ENCODE assay signal across 9 cellular contexts in the genomic region with DNA sequence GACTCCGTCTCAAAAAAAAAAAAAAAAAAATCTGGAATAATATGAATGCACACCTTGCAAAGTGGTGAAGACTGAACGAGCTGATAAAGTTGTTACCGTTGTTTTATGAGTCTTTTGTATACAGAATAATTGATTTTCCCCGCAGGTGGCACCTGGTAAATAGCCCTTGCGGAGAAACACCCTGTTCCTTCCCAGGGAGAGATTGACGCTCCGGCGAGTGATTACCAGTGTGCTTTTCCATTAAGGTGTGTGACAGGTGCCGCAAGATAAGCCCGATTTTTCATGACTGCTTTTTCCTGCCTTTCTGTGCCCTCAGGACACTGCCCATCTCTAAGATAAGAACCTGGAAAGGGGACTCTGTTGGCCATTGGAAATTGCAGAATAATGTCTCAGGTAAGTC. TPM values are rescaled to one million over a fixed set of nuclear protein-coding genes. Genes with fewer than 3 reads are reported as not detected.
A peak's percentile ranks its signal among the peaks of the same experiment; 100 is the strongest.
DNase-seq lines count a peak whose midpoint lies in the region; ATAC-seq, FAIRE-seq and TF ChIP-seq lines count a peak whose summit lies in the region.
"Had no signal": no experiment of that assay in that cellular context is flagged by ENCODE, and none has a peak within 500 bp of the region (broad histone marks: within the 10 kb centered on the region; RNA-seq: fewer than 3 reads in every experiment).

No MANE protein-coding gene starts in this region.

- no peak for ATAC-seq in HepG2
- ATAC-seq in GM12878, result no peak
- ATAC-seq in GM18907 (IDR thresholded peaks at IDR 0.05; ENCODE audit: unreplicated experiment), result no peak
- no peak for ATAC-seq in HG02642 (IDR thresholded peaks at IDR 0.05; ENCODE audit: poor library complexity, unreplicated experiment)

- no TSS peak for BruUV-seq in HepG2 (replicated peaks; lab: Mats Ljungman, UMichigan)
- BruUV-seq in GM12878 (replicated peaks; lab: Mats Ljungman, UMichigan), result no TSS peak

- H4K20me1 ChIP-seq in HepG2 (ENCODE audit: insufficient read depth, low read length) (no peaks in the 10 kb centered on the region), GM12878 (ENCODE audit: control insufficient read depth, insufficient read depth) (no peaks in the 10 kb centered on the region)

- intact Hi-C loops in HepG2 (cut with micrococcal nuclease; ENCODE audit: unreplicated experiment) (no loop called here), GM12878 (cut with micrococcal nuclease; ENCODE audit: unreplicated experiment) (loop anchor here (5.0 kb wide), 1 partner anchor 506 kb away; a partner anchor contains a TSS)

- peaks cover 46% of the 10 kb centered on the region for H3K9me3 Mint-ChIP-seq in mesothelial cell of epicardium

- H3K9me3 ChIP-seq in liver (ENCODE audit: control insufficient read depth in 4 of 4, low read length in 3 of 4), result peaks cover 7 to 29% (median 13%) of the 10 kb centered on the region in 4 donors
- H3K9me3 ChIP-seq in HepG2 (ENCODE audit: low read length), result 0 out of 2 replicates have a peak, but pooled peaks cover 12% of the 10 kb centered on the region
- H3K9me3 ChIP-seq in GM12878 (replicated peaks; ENCODE audit: control insufficient read depth, insufficient read depth, low read length), result peaks cover 32% of the 10 kb centered on the region

- TF ChIP-seq CTCF in liver (IDR thresholded peaks at IDR 0.05; ENCODE audit: low read depth, low read length, missing input control) (no peak), HepG2 (CRISPR knock-in tag; IDR thresholded peaks at IDR 0.05) (no peak), GM12878 (IDR thresholded peaks at IDR 0.05 in 2 of 3, conservative IDR thresholded peaks at IDR 0.05 in 1 of 3; ENCODE audit: control insufficient read depth in 2 of 3, extremely low read depth in 1 of 3, insufficient read depth in 1 of 3, low read depth in 3 of 3, low read length in 3 of 3) (no peak), mesothelial cell of epicardium (IDR thresholded peaks at IDR 0.05; ENCODE audit: unreplicated experiment) (no peak)

- CTCF ChIA-PET in HepG2 (lab: Yijun Ruan, JAX; ENCODE audit: low intra/inter-chr PET ratio, low total read pairs), result no interaction called here
- CTCF ChIA-PET in GM12878 (lab: Yijun Ruan, JAX), result interaction anchor here (1.1 to 3.2 kb wide), 3 partner anchors 30 to 40 kb away, joined by 3 to 12 read pairs (median 3); no protein-coding TSS in a partner anchor

- no peak overlapping the region for H3K9ac ChIP-seq in liver (ENCODE audit: low read depth in 1 of 2, low read length in 2 of 2)
- H3K9ac ChIP-seq in HepG2 (ENCODE audit: insufficient read depth, low read depth, low read length), result no peak overlapping the region
- no peak overlapping the region for H3K9ac ChIP-seq in GM12878 (ENCODE audit: control insufficient read depth, insufficient read depth, low read length)

- TF ChIP-seq POLR2A in HepG2 (IDR thresholded peaks at IDR 0.05; ENCODE audit: insufficient read depth in 1 of 2, low read depth in 2 of 2, low read length in 2 of 2) (no peak), GM12878 (IDR thresholded peaks at IDR 0.05; ENCODE audit: low read depth, low read length) (no peak)

- H3K4me3 ChIP-seq in liver (ENCODE audit: low read depth in 1 of 3, low read length in 3 of 3) (peak overlapping the region; percentile 85 to 96 (median 88)), HepG2 (replicated peaks in 1 of 3; ENCODE audit: insufficient read depth in 1 of 3, low read depth in 2 of 3, low read length in 3 of 3) (no peak overlapping the region), GM12878 (peak overlapping the region; percentile 67)

- FAIRE-seq in HepG2 (lab: Jason Lieb, UNC) (no peak), GM12878 (lab: Jason Lieb, UNC) (no peak)
- FAIRE-seq: HTR-8/SVneo had no signal

- no peaks in the 10 kb centered on the region for H3K27me3 ChIP-seq in liver (ENCODE audit: control insufficient read depth in 4 of 4, insufficient read depth in 4 of 4, low read length in 3 of 4)
- no peaks in the 10 kb centered on the region for H3K27me3 ChIP-seq in HepG2 (ENCODE audit: control insufficient read depth in 1 of 2, insufficient read depth in 2 of 2, low read length in 2 of 2)
- no peaks in the 10 kb centered on the region for H3K27me3 ChIP-seq in GM12878 (replicated peaks in 1 of 2; ENCODE audit: control insufficient read depth in 2 of 2, insufficient read depth in 2 of 2, low read length in 1 of 2)

- H3K79me2 ChIP-seq in HepG2 (ENCODE audit: insufficient read depth, low read length) (no peaks in the 10 kb centered on the region), GM12878 (ENCODE audit: control insufficient read depth, insufficient read depth, low read length) (peaks cover 4% of the 10 kb centered on the region)

- in situ Hi-C loops in HepG2 (cut with HindIII; ENCODE audit: extremely low pct_ligation_motif_present, low pct_unique_long_range_greater_than_20kb), result no loop called here
- in situ Hi-C loops in GM12878 (cut with MboI), result no loop called here

- no peak for DNase-seq in HepG2 (ENCODE audit: low spot score)
- no peak for DNase-seq in GM12878 (ENCODE audit: low read depth, low spot score)
- no peak for DNase-seq in mesothelial cell of epicardium (ENCODE audit: low spot score in 2 of 2, unreplicated experiment in 2 of 2)
- no peak for DNase-seq in SKM-1 (lab: John Stamatoyannopoulos, UW; ENCODE audit: unreplicated experiment)
- no peak for DNase-seq in NOMO-1 treated with dmso at 0.1 percent for 144 hours (lab: John Stamatoyannopoulos, UW; ENCODE audit: unreplicated experiment)

- H3K4me3 Mint-ChIP-seq in mesothelial cell of epicardium, result peak overlapping the region; percentile 85

- H3K27ac Mint-ChIP-seq in mesothelial cell of epicardium, result peak overlapping the region; percentile 93

- SMC1A ChIA-PET in GM12878 (lab: Charles Lee; ENCODE audit: uncharacterized antibody, unreplicated experiment), result no interaction called here

- H3K4me1 Mint-ChIP-seq in mesothelial cell of epicardium, result peaks cover 16% of the 10 kb centered on the region

- peaks cover 0 to 32% (median 20%) of the 10 kb centered on the region in 4 donors for H3K4me1 ChIP-seq in liver (ENCODE audit: control insufficient read depth in 4 of 4, insufficient read depth in 4 of 4, low read length in 3 of 4)
- peaks cover 18% of the 10 kb centered on the region for H3K4me1 ChIP-seq in HepG2 (ENCODE audit: insufficient read depth, low read length)
- H3K4me1 ChIP-seq in GM12878 (ENCODE audit: control insufficient read depth, insufficient read depth, low read length), result peaks cover 10% of the 10 kb centered on the region

- H3K4me2 ChIP-seq in HepG2 (ENCODE audit: low read depth, low read length), result no peak overlapping the region
- H3K4me2 ChIP-seq in GM12878 (ENCODE audit: control insufficient read depth, insufficient read depth), result peak overlapping the region; percentile 80

- RAD21 ChIA-PET in GM12878 (lab: Charles Lee; ENCODE audit: unreplicated experiment), result interaction anchor here (0.6 kb wide), 1 partner anchor 100 kb away, joined by 3 read pairs; no protein-coding TSS in a partner anchor

- H3K36me3 Mint-ChIP-seq in mesothelial cell of epicardium, result peaks cover 50% of the 10 kb centered on the region

- POLR2A ChIA-PET in HepG2 (lab: Yijun Ruan, JAX) (no interaction called here), GM12878 (lab: Charles Lee) (interaction anchor here (0.7 kb wide), 1 partner anchor 37 kb away, joined by 7 read pairs; no protein-coding TSS in a partner anchor)

- H3K27ac ChIP-seq in liver (ENCODE audit: low read depth in 1 of 2, low read length in 2 of 2) (peak overlapping the region in 1 of 2 donors; percentile 92), HepG2 (ENCODE audit: extremely low read length, insufficient read depth, low read length) (no peak overlapping the region), GM12878 (ENCODE audit: control insufficient read depth, insufficient read depth) (no peak overlapping the region)

- H3K36me3 ChIP-seq in liver (ENCODE audit: control insufficient read depth in 4 of 4, insufficient read depth in 3 of 4, low read depth in 1 of 4, low read length in 3 of 4) (peaks cover 5 to 46% (median 43%) of the 10 kb centered on the region in 4 donors), HepG2 (replicated peaks in 1 of 2; ENCODE audit: control insufficient read depth in 1 of 2, insufficient read depth in 2 of 2, low read length in 2 of 2) (no peaks in the 10 kb centered on the region), GM12878 (ENCODE audit: control insufficient read depth in 2 of 2, insufficient read depth in 2 of 2, low read length in 1 of 2) (peaks cover 0 to 20% of the 10 kb centered on the region in 2 experiments; a peak in 3 of 4 replicates)

- WGBS in liver, result 44% methylated on average over 10 of the region's 10 CpGs
- WGBS in HepG2 (ENCODE audit: low lambda C conversion rate), result 67% methylated on average over 10 of the region's 10 CpGs
- WGBS in GM12878 (ENCODE audit: insufficient coverage, insufficient replicate concordance, low lambda C conversion rate, missing lambda C conversion rate), result 89% methylated on average over 8 of the region's 10 CpGs

- no peak for TF ChIP-seq RAD21 in liver (IDR thresholded peaks at IDR 0.05)
- TF ChIP-seq RAD21 in HepG2 (CRISPR knock-in tag; IDR thresholded peaks at IDR 0.05), result no peak
- no peak for TF ChIP-seq RAD21 in GM12878 (IDR thresholded peaks at IDR 0.05; ENCODE audit: insufficient read depth, low read depth, low read length)

- TF ChIP-seq EP300 in HepG2 (IDR thresholded peaks at IDR 0.05; ENCODE audit: low read depth in 2 of 2, low read length in 2 of 2) (no peak), HepG2 (CRISPR knock-in tag; IDR thresholded peaks at IDR 0.05; ENCODE audit: borderline replicate concordance) (no peak), GM12878 (IDR thresholded peaks at IDR 0.05; ENCODE audit: borderline replicate concordance in 1 of 2, control insufficient read depth in 1 of 2, low read depth in 2 of 2, low read length in 2 of 2) (no peak)

- no peak overlapping the region for H2AFZ ChIP-seq in HepG2 (ENCODE audit: low read length)
- H2AFZ ChIP-seq in GM12878 (ENCODE audit: control insufficient read depth, low read depth, low read length), result no peak overlapping the region

- H3K27me3 Mint-ChIP-seq in mesothelial cell of epicardium (ENCODE audit: low read depth), result peaks cover 25% of the 10 kb centered on the region

RNA-seq across cellular contexts. Expression of a gene that starts 0.9 kb away (rescaled TPM):
- 10 to 100 TPM; 11.4 to 18.6 TPM for total RNA-seq in liver
- 10 to 100 TPM in 1 of 2 donors, 1 to 10 TPM in 1; 5.8 to 15.9 TPM for polyA plus RNA-seq in liver
- not detected in 2 replicates for total RNA-seq in HepG2 (2016; rRNA removed; fragmentation: Illumina TruSeq; extraction: Trizol)
- not detected in 2 replicates for total RNA-seq in HepG2 (2016; cell fraction: cytosol; rRNA removed; fragmentation: Illumina TruSeq; extraction: Trizol; ENCODE audit: low read depth)
- not detected in 2 replicates for total RNA-seq in HepG2 (2016; cell fraction: insoluble cytoplasmic fraction; rRNA removed; fragmentation: Illumina TruSeq; extraction: Trizol)
- not detected in 2 replicates for total RNA-seq in HepG2 (2016; cell fraction: membrane; rRNA removed; fragmentation: Illumina TruSeq; extraction: Trizol)
- total RNA-seq in HepG2 (2016; cell fraction: nucleus; rRNA removed; fragmentation: Illumina TruSeq; extraction: Trizol), result not detected in 2 replicates
- not detected in 2 replicates for polyA plus RNA-seq in HepG2 (2011; rRNA removed)
- polyA plus RNA-seq in HepG2 (2011; cell fraction: cytosol; rRNA removed), result not detected in 2 replicates
- not detected in 2 replicates for polyA plus RNA-seq in HepG2 (2011; cell fraction: nucleus; rRNA removed)
- polyA plus RNA-seq in HepG2 (2012), result not detected in 2 replicates
- not detected in 2 replicates for polyA plus RNA-seq in HepG2 (2016; cell fraction: cytosol; fragmentation: Illumina TruSeq; extraction: Trizol; ENCODE audit: low read depth)
- not detected in 2 replicates for polyA plus RNA-seq in HepG2 (2016; cell fraction: insoluble cytoplasmic fraction; fragmentation: Illumina TruSeq; extraction: Trizol; ENCODE audit: low read depth)
- not detected in 2 replicates for polyA plus RNA-seq in HepG2 (2016; cell fraction: membrane; fragmentation: Illumina TruSeq; extraction: Trizol; ENCODE audit: low read depth)
- not detected in 2 replicates for polyA plus RNA-seq in HepG2 (2016; cell fraction: nucleus; fragmentation: Illumina TruSeq; extraction: Trizol; ENCODE audit: insufficient read depth, low read depth)
- 18.5 TPM in 1 of 2 replicates, not detected in the other for polyA minus RNA-seq in HepG2 (2011; rRNA and poly(A)+ RNA removed; ENCODE audit: low replicate concordance)
- polyA minus RNA-seq in HepG2 (2011; cell fraction: cytosol; rRNA and poly(A)+ RNA removed), result not detected in 2 replicates
- polyA minus RNA-seq in HepG2 (2011; cell fraction: nucleus; rRNA and poly(A)+ RNA removed), result not detected in 2 replicates
- 103 and 110 TPM in 2 replicates for total RNA-seq in GM12878 (2013; cell fraction: nucleolus; rRNA removed)
- total RNA-seq in GM12878 (2014; rRNA removed), result 17.8 and 18.0 TPM in 2 replicates
- total RNA-seq in GM12878 (2014; rRNA removed; fragmentation: Illumina TruSeq; extraction: Trizol), result 21.9 TPM in 2 replicates
- 16.0 and 17.1 TPM in 2 replicates for total RNA-seq in GM12878 (2021)
- 7.1 TPM for polyA plus RNA-seq in GM12878 (2011; ENCODE audit: low read depth)
- polyA plus RNA-seq in GM12878 (2011; rRNA removed), result 35.4 and 56.1 TPM in 2 replicates
- 10.5 and 13.5 TPM in 2 replicates for polyA plus RNA-seq in GM12878 (2011; cell fraction: cytosol; rRNA removed)
- polyA plus RNA-seq in GM12878 (2011; cell fraction: nucleus; rRNA removed), result 84.6 and 111 TPM in 2 replicates
- 12.1 and 15.2 TPM in 2 replicates for polyA plus RNA-seq in GM12878 (2012)
- polyA plus RNA-seq in GM12878 (2014; fragmentation: Illumina TruSeq; extraction: Trizol), result 21.2 and 27.4 TPM in 2 replicates
- polyA plus RNA-seq in GM12878 (2014; fragmentation: Nextera tagmentation; extraction: Ambion mirVana), result 1 to 10 TPM; 8.4 to 8.6 TPM
- 15.8 and 18.2 TPM in 2 replicates for polyA plus RNA-seq in GM12878 (2014; rRNA removed)
- 10 to 100 TPM; 22.8 to 23.7 TPM for polyA plus RNA-seq in GM12878 (2016; fragmentation: Nextera tagmentation; extraction: Ambion mirVana)
- 22.4 and 27.7 TPM in 2 replicates for polyA minus RNA-seq in GM12878 (2011; rRNA and poly(A)+ RNA removed)
- 4.8 and 5.7 TPM in 2 replicates for polyA minus RNA-seq in GM12878 (2011; cell fraction: cytosol; rRNA and poly(A)+ RNA removed)
- polyA minus RNA-seq in GM12878 (2011; cell fraction: nucleus; rRNA and poly(A)+ RNA removed), result 45.2 and 53.6 TPM in 2 replicates
- total RNA-seq in mesothelial cell of epicardium, result 41.0 to 43.8 TPM (median 43.1 TPM) in 3 replicates

RNA-seq across cellular contexts. Expression of a gene that starts 1.5 kb away (rescaled TPM):
- under 1 TPM; 0.09 to 0.50 TPM for total RNA-seq in liver
- under 1 TPM in 1 of 2 donors, not detected in 1; 0.25 TPM for polyA plus RNA-seq in liver
- not detected in 2 replicates for total RNA-seq in HepG2 (2016; rRNA removed; fragmentation: Illumina TruSeq; extraction: Trizol)
- total RNA-seq in HepG2 (2016; cell fraction: cytosol; rRNA removed; fragmentation: Illumina TruSeq; extraction: Trizol; ENCODE audit: low read depth), result not detected in 2 replicates
- total RNA-seq in HepG2 (2016; cell fraction: insoluble cytoplasmic fraction; rRNA removed; fragmentation: Illumina TruSeq; extraction: Trizol), result not detected in 2 replicates
- not detected in 2 replicates for total RNA-seq in HepG2 (2016; cell fraction: membrane; rRNA removed; fragmentation: Illumina TruSeq; extraction: Trizol)
- total RNA-seq in HepG2 (2016; cell fraction: nucleus; rRNA removed; fragmentation: Illumina TruSeq; extraction: Trizol), result not detected in 2 replicates
- polyA plus RNA-seq in HepG2 (2011; rRNA removed), result 0.03 and 0.12 TPM in 2 replicates
- polyA plus RNA-seq in HepG2 (2011; cell fraction: cytosol; rRNA removed), result 0.03 and 0.05 TPM in 2 replicates
- polyA plus RNA-seq in HepG2 (2011; cell fraction: nucleus; rRNA removed), result 0.12 and 0.23 TPM in 2 replicates
- 0.05 TPM in 1 of 2 replicates, not detected in the other for polyA plus RNA-seq in HepG2 (2012)
- not detected in 2 replicates for polyA plus RNA-seq in HepG2 (2016; cell fraction: cytosol; fragmentation: Illumina TruSeq; extraction: Trizol; ENCODE audit: low read depth)
- not detected in 2 replicates for polyA plus RNA-seq in HepG2 (2016; cell fraction: insoluble cytoplasmic fraction; fragmentation: Illumina TruSeq; extraction: Trizol; ENCODE audit: low read depth)
- not detected in 2 replicates for polyA plus RNA-seq in HepG2 (2016; cell fraction: membrane; fragmentation: Illumina TruSeq; extraction: Trizol; ENCODE audit: low read depth)
- 1.7 TPM in 1 of 2 replicates, not detected in the other for polyA plus RNA-seq in HepG2 (2016; cell fraction: nucleus; fragmentation: Illumina TruSeq; extraction: Trizol; ENCODE audit: insufficient read depth, low read depth)
- 0.22 and 1.6 TPM in 2 replicates for polyA minus RNA-seq in HepG2 (2011; rRNA and poly(A)+ RNA removed; ENCODE audit: low replicate concordance)
- not detected in 2 replicates for polyA minus RNA-seq in HepG2 (2011; cell fraction: cytosol; rRNA and poly(A)+ RNA removed)
- polyA minus RNA-seq in HepG2 (2011; cell fraction: nucleus; rRNA and poly(A)+ RNA removed), result 0.39 and 1.1 TPM in 2 replicates
- total RNA-seq in GM12878 (2013; cell fraction: nucleolus; rRNA removed), result 3.8 and 5.0 TPM in 2 replicates
- total RNA-seq in GM12878 (2014; rRNA removed), result 0.05 TPM in 1 of 2 replicates, not detected in the other
- not detected in 2 replicates for total RNA-seq in GM12878 (2014; rRNA removed; fragmentation: Illumina TruSeq; extraction: Trizol)
- 0.31 TPM in 1 of 2 replicates, not detected in the other for total RNA-seq in GM12878 (2021)
- 0.09 TPM for polyA plus RNA-seq in GM12878 (2011; ENCODE audit: low read depth)
- polyA plus RNA-seq in GM12878 (2011; rRNA removed), result 0.04 and 0.35 TPM in 2 replicates
- polyA plus RNA-seq in GM12878 (2011; cell fraction: cytosol; rRNA removed), result 0.10 and 0.18 TPM in 2 replicates
- 0.75 and 1.0 TPM in 2 replicates for polyA plus RNA-seq in GM12878 (2011; cell fraction: nucleus; rRNA removed)
- 0.05 and 0.22 TPM in 2 replicates for polyA plus RNA-seq in GM12878 (2012)
- polyA plus RNA-seq in GM12878 (2014; fragmentation: Illumina TruSeq; extraction: Trizol), result 0.06 and 0.11 TPM in 2 replicates
- not detected for polyA plus RNA-seq in GM12878 (2014; fragmentation: Nextera tagmentation; extraction: Ambion mirVana)
- polyA plus RNA-seq in GM12878 (2014; rRNA removed), result not detected in 2 replicates
- under 1 TPM in 1 of 2 experiments, not detected in 1; 0.12 TPM for polyA plus RNA-seq in GM12878 (2016; fragmentation: Nextera tagmentation; extraction: Ambion mirVana)
- polyA minus RNA-seq in GM12878 (2011; rRNA and poly(A)+ RNA removed), result 0.51 and 0.77 TPM in 2 replicates
- not detected in 2 replicates for polyA minus RNA-seq in GM12878 (2011; cell fraction: cytosol; rRNA and poly(A)+ RNA removed)
- polyA minus RNA-seq in GM12878 (2011; cell fraction: nucleus; rRNA and poly(A)+ RNA removed), result 0.73 and 1.5 TPM in 2 replicates
- 1.0 to 1.3 TPM (median 1.1 TPM) in 3 replicates for total RNA-seq in mesothelial cell of epicardium

RNA-seq across cellular contexts. Expression of a gene that starts 55.6 kb away (rescaled TPM):
- total RNA-seq in liver (10 to 100 TPM in 1 of 2 donors, 1 to 10 TPM in 1; 9.6 to 15.2 TPM), HepG2 (2016; rRNA removed; fragmentation: Illumina TruSeq; extraction: Trizol) (15.5 and 22.3 TPM in 2 replicates), GM12878 (2014; rRNA removed) (8.4 and 9.6 TPM in 2 replicates), GM12878 (2014; rRNA removed; fragmentation: Illumina TruSeq; extraction: Trizol) (6.8 and 7.1 TPM in 2 replicates), GM12878 (2021) (5.4 and 5.7 TPM in 2 replicates), mesothelial cell of epicardium (7.3 to 7.5 TPM (median 7.3 TPM) in 3 replicates)
- polyA plus RNA-seq in liver (10 to 100 TPM in 1 of 2 donors, 1 to 10 TPM in 1; 8.9 to 10.4 TPM), HepG2 (2011; rRNA removed) (9.0 and 10.6 TPM in 2 replicates), GM12878 (2011; rRNA removed) (9.4 and 17.9 TPM in 2 replicates), GM12878 (2014; fragmentation: Illumina TruSeq; extraction: Trizol) (8.8 and 10.9 TPM in 2 replicates), GM12878 (2014; fragmentation: Nextera tagmentation; extraction: Ambion mirVana) (1 to 10 TPM; 2.1 to 2.7 TPM), GM12878 (2014; rRNA removed) (4.8 and 7.7 TPM in 2 replicates), GM12878 (2016; fragmentation: Nextera tagmentation; extraction: Ambion mirVana) (10 to 100 TPM in 1 of 2 experiments, 1 to 10 TPM in 1; 9.0 to 10.3 TPM)
- 0.97 and 1.6 TPM in 2 replicates for total RNA-seq in HepG2 (2016; cell fraction: cytosol; rRNA removed; fragmentation: Illumina TruSeq; extraction: Trizol; ENCODE audit: low read depth)
- 15.1 and 24.5 TPM in 2 replicates for total RNA-seq in HepG2 (2016; cell fraction: insoluble cytoplasmic fraction; rRNA removed; fragmentation: Illumina TruSeq; extraction: Trizol)
- total RNA-seq in HepG2 (2016; cell fraction: membrane; rRNA removed; fragmentation: Illumina TruSeq; extraction: Trizol), result 7.6 and 7.7 TPM in 2 replicates
- 12.1 and 13.1 TPM in 2 replicates for total RNA-seq in HepG2 (2016; cell fraction: nucleus; rRNA removed; fragmentation: Illumina TruSeq; extraction: Trizol)
- 5.5 and 7.0 TPM in 2 replicates for polyA plus RNA-seq in HepG2 (2011; cell fraction: cytosol; rRNA removed)
- 12.2 and 15.0 TPM in 2 replicates for polyA plus RNA-seq in HepG2 (2011; cell fraction: nucleus; rRNA removed)
- polyA plus RNA-seq in HepG2 (2012), result 6.8 and 6.9 TPM in 2 replicates
- 0.44 and 0.68 TPM in 2 replicates for polyA plus RNA-seq in HepG2 (2016; cell fraction: cytosol; fragmentation: Illumina TruSeq; extraction: Trizol; ENCODE audit: low read depth)
- 12.3 and 15.9 TPM in 2 replicates for polyA plus RNA-seq in HepG2 (2016; cell fraction: insoluble cytoplasmic fraction; fragmentation: Illumina TruSeq; extraction: Trizol; ENCODE audit: low read depth)
- polyA plus RNA-seq in HepG2 (2016; cell fraction: membrane; fragmentation: Illumina TruSeq; extraction: Trizol; ENCODE audit: low read depth), result 1.6 and 2.1 TPM in 2 replicates
- polyA plus RNA-seq in HepG2 (2016; cell fraction: nucleus; fragmentation: Illumina TruSeq; extraction: Trizol; ENCODE audit: insufficient read depth, low read depth), result 17.4 and 17.8 TPM in 2 replicates
- 2.1 and 3.9 TPM in 2 replicates for polyA minus RNA-seq in HepG2 (2011; rRNA and poly(A)+ RNA removed; ENCODE audit: low replicate concordance)
- polyA minus RNA-seq in HepG2 (2011; cell fraction: cytosol; rRNA and poly(A)+ RNA removed), result 2.2 and 5.8 TPM in 2 replicates
- 16.2 and 23.7 TPM in 2 replicates for polyA minus RNA-seq in HepG2 (2011; cell fraction: nucleus; rRNA and poly(A)+ RNA removed)
- total RNA-seq in GM12878 (2013; cell fraction: nucleolus; rRNA removed), result 18.1 and 21.8 TPM in 2 replicates
- 1.6 TPM for polyA plus RNA-seq in GM12878 (2011; ENCODE audit: low read depth)
- polyA plus RNA-seq in GM12878 (2011; cell fraction: cytosol; rRNA removed), result 4.4 and 4.6 TPM in 2 replicates
- polyA plus RNA-seq in GM12878 (2011; cell fraction: nucleus; rRNA removed), result 13.1 and 16.1 TPM in 2 replicates
- 4.0 and 7.3 TPM in 2 replicates for polyA plus RNA-seq in GM12878 (2012)
- polyA minus RNA-seq in GM12878 (2011; rRNA and poly(A)+ RNA removed), result 6.1 and 8.0 TPM in 2 replicates
- 2.1 and 5.2 TPM in 2 replicates for polyA minus RNA-seq in GM12878 (2011; cell fraction: cytosol; rRNA and poly(A)+ RNA removed)
- polyA minus RNA-seq in GM12878 (2011; cell fraction: nucleus; rRNA and poly(A)+ RNA removed), result 10.2 and 11.1 TPM in 2 replicates

Comparison
In these comparisons a context has a peak if more than half of its experiments do, and no peak if none do; other contexts are left out.
1. H3K4me3 ChIP-seq: peak in liver (3 of 3) and GM12878 (single experiment); none in HepG2 (0 of 3).
2. RNA of a gene that starts 0.9 kb away (total RNA-seq): 41.0 to 43.8 TPM in mesothelial cell of epicardium, 11.4 to 18.6 TPM in liver and 16.0 to 110 TPM in GM12878; not detected in HepG2; every median in the first group is over 10 times any median in the second.